In genomic region chrX:139759637-139760036, GRCh38 we compare ENCODE assay signal across 8 cellular contexts.
A peak's percentile ranks its signal among the peaks of the same experiment; 100 is the strongest.
DNase-seq lines count a peak whose midpoint lies in the region; ATAC-seq and TF ChIP-seq lines count a peak whose summit lies in the region.

No MANE protein-coding gene starts in this region.

- TF ChIP-seq CTCF in WI38 (IDR thresholded peaks at IDR 0.05; ENCODE audit: low read depth, low read length), result peak; percentile 39

- peaks cover 5% of the 10 kb centered on the region; the same call in 1 of the 2 replicates for H3K9me3 ChIP-seq in HAP-1

- peaks cover 27% of the 10 kb centered on the region for H3K36me3 ChIP-seq in HAP-1 (replicated peaks)

- no peak overlapping the region for H3K27ac ChIP-seq in caudate nucleus (ENCODE audit: low read depth, low read length)

- no peaks in the 10 kb centered on the region for H3K27me3 ChIP-seq in HAP-1 (ENCODE audit: low read depth)

- ATAC-seq in GM19452 (IDR thresholded peaks at IDR 0.05; ENCODE audit: unreplicated experiment), result no peak

- peak; percentile 1 for DNase-seq in COLO668 (lab: John Stamatoyannopoulos, UW; ENCODE audit: unreplicated experiment)
- DNase-seq in HAP-1 (ENCODE audit: low spot score in 2 of 2), result peak; percentile 17 to 21
- DNase-seq in kidney tubule cell (ENCODE audit: low spot score), result peak; percentile 22
- DNase-seq in caudate nucleus (lab: John Stamatoyannopoulos, UW), result no peak
- DNase-seq in activated CD4-positive, alpha-beta T cell treated with anti-CD3 and anti-CD28 coated beads, Interleukin-2, amount 50 U/mL, for 48 hours, result no peak
- no peak for DNase-seq in activated naive CD4-positive, alpha-beta T cell (lab: John Stamatoyannopoulos, UW)

- no peaks in the 10 kb centered on the region; the same call in 1 of the 2 replicates for H3K4me1 ChIP-seq in HAP-1

- in situ Hi-C loops in HAP-1 (cut with MboI; ENCODE audit: low sequenced_read_pairs), result no loop called here

- H3K4me3 ChIP-seq in HAP-1, result no peak overlapping the region
- H3K4me3 ChIP-seq in WI38 (ENCODE audit: low read depth, low read length), result no peak overlapping the region

Comparison
In these comparisons a context has a peak if more than half of its experiments do, and no peak if none do; other contexts are left out.
1. DNase-seq: peak in COLO668 (single experiment), HAP-1 (2 of 2) and kidney tubule cell (single experiment); none in caudate nucleus (0 of 61), activated CD4-positive, alpha-beta T cell treated with anti-CD3 and anti-CD28 coated beads, Interleukin-2, amount 50 U/mL, for 48 hours (0 of 2) and activated naive CD4-positive, alpha-beta T cell (0 of 4).